ENCODE assay signal across 32 cellular contexts in the genomic region with DNA sequence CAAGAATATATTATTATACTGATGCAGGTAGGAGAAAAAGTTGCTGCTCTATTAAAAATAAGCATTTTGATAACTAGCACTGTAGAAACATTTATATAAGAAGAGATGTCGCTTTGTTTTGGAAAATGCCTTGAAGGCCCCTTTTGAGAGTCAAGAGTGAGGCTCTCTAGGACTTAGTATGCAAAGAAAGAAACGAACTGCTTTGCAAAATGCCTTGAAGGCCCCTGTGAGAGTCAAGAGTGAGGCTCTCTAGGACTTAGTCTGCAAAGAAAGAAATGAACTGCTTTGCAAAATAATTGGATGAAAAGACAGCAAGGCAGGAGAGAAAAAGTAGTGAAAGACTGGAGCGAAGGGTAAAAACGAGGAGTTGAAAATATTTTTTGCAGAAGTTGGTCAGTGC.
DNase-seq lines count a peak whose midpoint lies in the region; ATAC-seq and TF ChIP-seq lines count a peak whose summit lies in the region.
"Had no signal": no experiment of that assay in that cellular context is flagged by ENCODE, and none has a peak within 500 bp of the region (broad histone marks: within the 10 kb centered on the region; RNA-seq: fewer than 3 reads in every experiment).

No MANE protein-coding gene starts in this region.

- TF ChIP-seq CTCF in WTC11 (IDR thresholded peaks at IDR 0.05) (no peak), CD14-positive monocyte (IDR thresholded peaks at IDR 0.05) (no peak)

- H3K4me1 Mint-ChIP-seq in WTC11 (peaks cover 34% of the 10 kb centered on the region), CD14-positive monocyte (no peaks in the 10 kb centered on the region)
- H3K4me1 Mint-ChIP-seq: CD8-positive, alpha-beta memory T cell had no signal

- H3K27ac ChIP-seq in HUES48 (ENCODE audit: low read depth, low read length) (peak overlapping the region; percentile 71), iPS-20b (ENCODE audit: low read length) (no peak overlapping the region)
- H3K27ac ChIP-seq: A549; BLaER1 treated with 17β-estradiol and CSF1 and Interleukin-3, amounts not matched to agents 10 nM and 100 nM; RWPE1 had no signal

- H3K27me3 Mint-ChIP-seq in WTC11 (ENCODE audit: low read depth) (no peaks in the 10 kb centered on the region), CD14-positive monocyte (ENCODE audit: low read depth in 3 of 3) (no peaks in the 10 kb centered on the region)

- H3K9me3 ChIP-seq in HUES48 (ENCODE audit: control insufficient read depth, insufficient read depth, low read length) (no peaks in the 10 kb centered on the region), iPS-20b (ENCODE audit: insufficient read depth, low read depth, low read length) (no peaks in the 10 kb centered on the region)
- H3K9me3 ChIP-seq: A549; BLaER1 treated with 17β-estradiol and CSF1 and Interleukin-3, amounts not matched to agents 10 nM and 100 nM had no signal

- H3K27ac Mint-ChIP-seq in WTC11 (peak overlapping the region; percentile 84), CD14-positive monocyte (no peak overlapping the region)
- H3K27ac Mint-ChIP-seq: CD8-positive, alpha-beta memory T cell; T-helper 1 cell treated with Interleukin-12 subunit alpha and Interleukin-12 subunit beta and Interleukin-4 antibody, amounts not matched to agents 30 μg/mL and 1 μg/mL, for 36 hours had no signal

- peak overlapping the region; percentile 3; the same call in 1 of the 2 replicates for H3K4me3 Mint-ChIP-seq in WTC11
- H3K4me3 Mint-ChIP-seq in CD14-positive monocyte = no peak overlapping the region
- H3K4me3 Mint-ChIP-seq: CD8-positive, alpha-beta memory T cell; T-helper 1 cell treated with Interleukin-12 subunit alpha and Interleukin-12 subunit beta and Interleukin-4 antibody, amounts not matched to agents 30 μg/mL and 1 μg/mL, for 36 hours had no signal

- no peaks in the 10 kb centered on the region for H3K27me3 ChIP-seq in HUES48 (ENCODE audit: control insufficient read depth, insufficient read depth, low read length)
- no peaks in the 10 kb centered on the region for H3K27me3 ChIP-seq in iPS-20b (ENCODE audit: insufficient read depth, low read length)
- H3K27me3 ChIP-seq: BLaER1 treated with 17β-estradiol and CSF1 and Interleukin-3, amounts not matched to agents 10 nM and 100 nM had no signal

- no peak overlapping the region for H3K9ac ChIP-seq in HUES48 (ENCODE audit: low read depth, low read length)
- peak overlapping the region; percentile 33; the same call in 1 of the 2 replicates for H3K9ac ChIP-seq in iPS-20b (ENCODE audit: low read depth, low read length)
- H3K9ac ChIP-seq: BLaER1 treated with 17β-estradiol and CSF1 and Interleukin-3, amounts not matched to agents 10 nM and 100 nM had no signal

- H3K9me3 Mint-ChIP-seq in WTC11 (0 out of 2 replicates have a peak, but pooled peaks cover 5% of the 10 kb centered on the region), CD14-positive monocyte (peaks cover 0 to 3% (median 0%) of the 10 kb centered on the region in 7 donors)
- H3K9me3 Mint-ChIP-seq: T-helper 1 cell treated with Interleukin-12 subunit alpha and Interleukin-12 subunit beta and Interleukin-4 antibody, amounts not matched to agents 30 μg/mL and 1 μg/mL, for 36 hours had no signal

- POLR2A ChIA-PET in WTC11 (lab: Charles Lee) = no interaction called here

- CTCF ChIA-PET in WTC11 (lab: Charles Lee) = interaction anchor here (0.6 to 1.3 kb wide), 3 partner anchors 16 to 852 kb away, joined by 3 to 4 read pairs (median 4); no protein-coding TSS in a partner anchor

- H3K4me1 ChIP-seq in HUES48 (ENCODE audit: control insufficient read depth, insufficient read depth, low read length) = peaks cover 18% of the 10 kb centered on the region
- peaks cover 21% of the 10 kb centered on the region; the same call in 1 of the 2 replicates for H3K4me1 ChIP-seq in iPS-20b (ENCODE audit: insufficient read depth, low read length)
- H3K4me1 ChIP-seq: A549; BLaER1 treated with 17β-estradiol and CSF1 and Interleukin-3, amounts not matched to agents 10 nM and 100 nM had no signal

- peak; percentile 82 for ATAC-seq in WTC11
- ATAC-seq in GM19397 (IDR thresholded peaks at IDR 0.05; ENCODE audit: unreplicated experiment) = no peak
- no peak for ATAC-seq in SK-N-SH treated with all-trans-retinoic acid at 6 μM for 48 hours
- ATAC-seq: A549, GM12878, Panc1 had no signal

- no peak overlapping the region for H3K4me3 ChIP-seq in HUES48 (ENCODE audit: low read depth, low read length)
- peak overlapping the region; percentile 12; the same call in 1 of the 2 replicates for H3K4me3 ChIP-seq in iPS-20b (ENCODE audit: low read length)
- H3K4me3 ChIP-seq: A549; BLaER1 treated with 17β-estradiol and CSF1 and Interleukin-3, amounts not matched to agents 10 nM and 100 nM; GM12878 had no signal

- DNase-seq in WTC11 (ENCODE audit: low spot score) (no peak), NOMO-1 treated with DMSO at 0.1 percent for 48 hours (lab: John Stamatoyannopoulos, UW; ENCODE audit: unreplicated experiment) (no peak), CD14-positive monocyte (ENCODE audit: low spot score) (no peak)
- DNase-seq: AML-193; CD8-positive, alpha-beta memory T cell; DMS 273 treated with DMSO at 0.1 percent for 48 hours; DMS79; EL; GDM1; IMR-90; KG1; NCI-H1048; NCI-H1417 treated with DMSO at 0.1 percent for 48 hours; NCI-H1694 treated with DMSO at 0.1 percent for 48 hours; NCI-H2081 treated with DMSO at 0.1 percent for 48 hours; NCI-H2171 treated with DMSO at 0.1 percent for 48 hours; NCI-H345; NCI-H510A treated with DMSO at 0.1 percent for 48 hours; NCI-H774; NK-92 treated with Interleukin-12 subunit alpha and Interleukin-12 subunit beta, amount 100 ng/mL, for 24 hours; SHP77; SW 1271 had no signal

- H3K36me3 Mint-ChIP-seq in WTC11 (no peaks in the 10 kb centered on the region), CD14-positive monocyte (no peaks in the 10 kb centered on the region)
- H3K36me3 Mint-ChIP-seq: CD8-positive, alpha-beta memory T cell had no signal

- intact Hi-C loops in CD14-positive monocyte (cut with micrococcal nuclease) = no loop called here

- H3K36me3 ChIP-seq in HUES48 (ENCODE audit: control insufficient read depth, insufficient read depth, low read length) = no peaks in the 10 kb centered on the region
- H3K36me3 ChIP-seq in iPS-20b (ENCODE audit: insufficient read depth, low read depth, low read length) = no peaks in the 10 kb centered on the region
- H3K36me3 ChIP-seq: BLaER1 treated with 17β-estradiol and CSF1 and Interleukin-3, amounts not matched to agents 10 nM and 100 nM had no signal

TF ChIP-seq in WTC11, 78 proteins besides CTCF, POLR2A, EP300 and RAD21:
- TF ChIP-seq TP53 (CRISPR knock-in tag; IDR thresholded peaks at IDR 0.05) (no peak), JUN (CRISPR knock-in tag; IDR thresholded peaks at IDR 0.05) (no peak), ZNF121 (CRISPR knock-in tag; IDR thresholded peaks at IDR 0.05) (no peak), CBFB (CRISPR knock-in tag; IDR thresholded peaks at IDR 0.05; ENCODE audit: low read depth) (no peak), ZNF232 (CRISPR knock-in tag; IDR thresholded peaks at IDR 0.05) (no peak), ZNF396 (CRISPR knock-in tag; IDR thresholded peaks at IDR 0.05; ENCODE audit: borderline replicate concordance) (no peak), JAZF1 (CRISPR knock-in tag; IDR thresholded peaks at IDR 0.05) (no peak)
- TF ChIP-seq, protein P1, sequence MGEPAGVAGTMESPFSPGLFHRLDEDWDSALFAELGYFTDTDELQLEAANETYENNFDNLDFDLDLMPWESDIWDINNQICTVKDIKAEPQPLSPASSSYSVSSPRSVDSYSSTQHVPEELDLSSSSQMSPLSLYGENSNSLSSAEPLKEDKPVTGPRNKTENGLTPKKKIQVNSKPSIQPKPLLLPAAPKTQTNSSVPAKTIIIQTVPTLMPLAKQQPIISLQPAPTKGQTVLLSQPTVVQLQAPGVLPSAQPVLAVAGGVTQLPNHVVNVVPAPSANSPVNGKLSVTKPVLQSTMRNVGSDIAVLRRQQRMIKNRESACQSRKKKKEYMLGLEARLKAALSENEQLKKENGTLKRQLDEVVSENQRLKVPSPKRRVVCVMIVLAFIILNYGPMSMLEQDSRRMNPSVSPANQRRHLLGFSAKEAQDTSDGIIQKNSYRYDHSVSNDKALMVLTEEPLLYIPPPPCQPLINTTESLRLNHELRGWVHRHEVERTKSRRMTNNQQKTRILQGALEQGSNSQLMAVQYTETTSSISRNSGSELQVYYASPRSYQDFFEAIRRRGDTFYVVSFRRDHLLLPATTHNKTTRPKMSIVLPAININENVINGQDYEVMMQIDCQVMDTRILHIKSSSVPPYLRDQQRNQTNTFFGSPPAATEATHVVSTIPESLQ (CRISPR knock-in tag; IDR thresholded peaks at IDR 0.05) = no peak

TF ChIP-seq in SK-N-SH treated with all-trans-retinoic acid at 6 μM for 48 hours, 23 proteins besides CTCF, POLR2A, EP300 and RAD21 (continues in another document):
- TF ChIP-seq, protein P2, sequence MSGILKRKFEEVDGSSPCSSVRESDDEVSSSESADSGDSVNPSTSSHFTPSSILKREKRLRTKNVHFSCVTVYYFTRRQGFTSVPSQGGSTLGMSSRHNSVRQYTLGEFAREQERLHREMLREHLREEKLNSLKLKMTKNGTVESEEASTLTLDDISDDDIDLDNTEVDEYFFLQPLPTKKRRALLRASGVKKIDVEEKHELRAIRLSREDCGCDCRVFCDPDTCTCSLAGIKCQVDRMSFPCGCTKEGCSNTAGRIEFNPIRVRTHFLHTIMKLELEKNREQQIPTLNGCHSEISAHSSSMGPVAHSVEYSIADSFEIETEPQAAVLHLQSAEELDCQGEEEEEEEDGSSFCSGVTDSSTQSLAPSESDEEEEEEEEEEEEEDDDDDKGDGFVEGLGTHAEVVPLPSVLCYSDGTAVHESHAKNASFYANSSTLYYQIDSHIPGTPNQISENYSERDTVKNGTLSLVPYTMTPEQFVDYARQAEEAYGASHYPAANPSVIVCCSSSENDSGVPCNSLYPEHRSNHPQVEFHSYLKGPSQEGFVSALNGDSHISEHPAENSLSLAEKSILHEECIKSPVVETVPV (CRISPR knock-in tag; IDR thresholded peaks at IDR 0.05) = no peak
- TF ChIP-seq RARB (CRISPR knock-in tag; IDR thresholded peaks at IDR 0.05) (no peak), PPARA (CRISPR knock-in tag; IDR thresholded peaks at IDR 0.05; ENCODE audit: borderline replicate concordance) (no peak), ZFP30 (CRISPR knock-in tag; IDR thresholded peaks at IDR 0.05) (no peak), ZFP3 (CRISPR knock-in tag; IDR thresholded peaks at IDR 0.05) (no peak), SNAI2 (CRISPR knock-in tag; IDR thresholded peaks at IDR 0.05) (no peak), TOX (CRISPR knock-in tag; IDR thresholded peaks at IDR 0.05; ENCODE audit: borderline replicate concordance) (no peak), ZC3H10 (CRISPR knock-in tag; IDR thresholded peaks at IDR 0.05) (no peak)
